ENCODE assay signal across 8 cellular contexts in the genomic region with DNA sequence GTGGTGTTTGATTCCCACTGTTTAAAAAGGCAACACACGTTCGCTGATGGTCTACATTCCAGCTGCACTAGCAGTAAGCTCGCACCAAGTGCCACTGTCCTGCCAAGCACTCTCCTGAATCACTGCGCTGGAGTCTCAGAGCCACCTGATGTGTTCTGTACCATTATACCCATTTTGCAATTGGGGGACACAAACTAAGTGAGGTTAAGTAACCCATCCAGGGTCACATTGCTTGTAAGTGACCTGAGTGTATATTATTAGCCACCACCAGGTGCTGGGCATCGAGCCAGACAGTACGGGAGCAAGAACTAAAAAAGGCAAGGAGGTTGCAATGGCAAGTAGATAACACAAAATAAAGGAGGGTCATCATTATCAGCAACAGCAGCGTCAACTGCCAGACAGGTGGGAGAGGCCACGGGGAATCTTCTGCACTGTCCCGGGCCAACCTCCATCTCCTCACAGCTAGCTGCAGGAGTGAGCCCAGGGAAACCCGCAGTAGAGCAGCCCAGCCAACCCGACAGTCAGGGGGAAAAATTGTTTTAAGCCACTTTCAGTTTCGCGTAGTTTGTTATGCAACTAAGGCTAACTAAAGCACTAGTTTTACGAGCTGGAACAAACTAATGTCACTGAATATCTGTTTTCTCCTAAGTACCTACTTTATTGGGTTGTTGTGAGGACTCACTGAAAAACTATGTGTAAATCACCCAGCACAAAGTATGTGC. TPM values are rescaled to one million over a fixed set of nuclear protein-coding genes. Genes with fewer than 3 reads are reported as not detected.
DNase-seq lines count a peak whose midpoint lies in the region; ATAC-seq, FAIRE-seq and TF ChIP-seq lines count a peak whose summit lies in the region.

No MANE protein-coding gene starts in this region.

- ATAC-seq in stimulated activated effector memory CD8-positive, alpha-beta T cell treated with anti-CD3 and anti-CD28 coated beads, Interleukin-12 subunit alpha, Interleukin-12 subunit beta, amount 100 ng/mL, for 72 hours, result no peak

- no peaks in the 10 kb centered on the region for H3K36me3 Mint-ChIP-seq in stimulated activated effector memory CD8-positive, alpha-beta T cell treated with anti-CD3 and anti-CD28 coated beads, Interleukin-12 subunit alpha, Interleukin-12 subunit beta, amount 100 ng/mL, for 72 hours

- H3K36me3 ChIP-seq in KOPT-K1 (ENCODE audit: insufficient read depth, low read length), result peaks cover 27% of the 10 kb centered on the region
- H3K36me3 ChIP-seq in SJCRH30, result no peaks in the 10 kb centered on the region
- H3K36me3 ChIP-seq in iPS-18a (ENCODE audit: control insufficient read depth, low read depth, low read length), result no peaks in the 10 kb centered on the region

- H3K9me3 ChIP-seq in KOPT-K1 (ENCODE audit: insufficient read depth, low read length, poor library complexity, severe bottlenecking) (no peaks in the 10 kb centered on the region), SJCRH30 (replicated peaks) (no peaks in the 10 kb centered on the region), iPS-18a (ENCODE audit: control insufficient read depth, low read depth, low read length) (no peaks in the 10 kb centered on the region)

- H3K27me3 ChIP-seq in SJCRH30 (no peaks in the 10 kb centered on the region), iPS-18a (ENCODE audit: control insufficient read depth, insufficient read depth, low read length) (peaks cover 30% of the 10 kb centered on the region)

- peak overlapping the region; percentile 54 for H3K9ac ChIP-seq in iPS-18a (ENCODE audit: low read length)

- H3K4me1 ChIP-seq in SJCRH30 (no peaks in the 10 kb centered on the region), iPS-18a (ENCODE audit: control insufficient read depth, low read depth, low read length) (peaks cover 8% of the 10 kb centered on the region)

- H3K27ac ChIP-seq in KOPT-K1 (ENCODE audit: low read depth, low read length, poor library complexity, severe bottlenecking) (peak overlapping the region; percentile 77), SJCRH30 (no peak overlapping the region), iPS-18a (ENCODE audit: low read length) (no peak overlapping the region)

- DNase-seq in SJCRH30 (peak; percentile 30 to 40), HCEC 1CT (no peak), iPS-NIHi11 (ENCODE audit: low spot score) (no peak), H54 (ENCODE audit: insufficient read length, low spot score) (no peak), NCI-H446 treated with DMSO at 0.1 percent for 48 hours (lab: John Stamatoyannopoulos, UW) (no peak)
- DNase-seq in stimulated activated effector memory CD8-positive, alpha-beta T cell treated with anti-CD3 and anti-CD28 coated beads, Interleukin-12 subunit alpha, Interleukin-12 subunit beta, amount 100 ng/mL, for 72 hours (ENCODE audit: low spot score in 2 of 2), result peak in 1 of 2 donors; percentile 40

- peak overlapping the region; percentile 40 for H3K4me3 Mint-ChIP-seq in stimulated activated effector memory CD8-positive, alpha-beta T cell treated with anti-CD3 and anti-CD28 coated beads, Interleukin-12 subunit alpha, Interleukin-12 subunit beta, amount 100 ng/mL, for 72 hours

- H3K27ac Mint-ChIP-seq in stimulated activated effector memory CD8-positive, alpha-beta T cell treated with anti-CD3 and anti-CD28 coated beads, Interleukin-12 subunit alpha, Interleukin-12 subunit beta, amount 100 ng/mL, for 72 hours, result no peak overlapping the region

- H3K4me3 ChIP-seq in SJCRH30, result peak overlapping the region; percentile 57
- H3K4me3 ChIP-seq in iPS-18a (ENCODE audit: low read length), result peak overlapping the region; percentile 77

- no peaks in the 10 kb centered on the region for H3K9me3 Mint-ChIP-seq in stimulated activated effector memory CD8-positive, alpha-beta T cell treated with anti-CD3 and anti-CD28 coated beads, Interleukin-12 subunit alpha, Interleukin-12 subunit beta, amount 100 ng/mL, for 72 hours

- no peak for FAIRE-seq in H54 (lab: Jason Lieb, UNC)

- peaks cover 15% of the 10 kb centered on the region for H3K4me1 Mint-ChIP-seq in stimulated activated effector memory CD8-positive, alpha-beta T cell treated with anti-CD3 and anti-CD28 coated beads, Interleukin-12 subunit alpha, Interleukin-12 subunit beta, amount 100 ng/mL, for 72 hours

- TF ChIP-seq POLR2A in H54 (IDR thresholded peaks at IDR 0.05; ENCODE audit: low read depth, low read length), result no peak

RNA-seq across cellular contexts. Expression of a gene that starts 0.7 kb away (rescaled TPM):
- total RNA-seq in SJCRH30 (2014; rRNA removed; shearing (Covaris generic)), result 7.1 and 8.3 TPM in 2 replicates

RNA-seq across cellular contexts. Expression of a gene that starts 47.5 kb away (rescaled TPM):
- total RNA-seq in SJCRH30 (2014; rRNA removed; shearing (Covaris generic)), result 3.5 and 4.7 TPM in 2 replicates

Comparison
In these comparisons a context has a peak if more than half of its experiments do, and no peak if none do; other contexts are left out.
1. DNase-seq: peak in SJCRH30 (2 of 2); none in HCEC 1CT (single experiment), iPS-NIHi11 (single experiment), H54 (single experiment) and NCI-H446 treated with DMSO at 0.1 percent for 48 hours (single experiment).